8 cellular contexts compared by ENCODE assay signal in genomic region chr1:81414417-81415087, GRCh38.
DNase-seq lines count a peak whose midpoint lies in the region; ATAC-seq, FAIRE-seq and TF ChIP-seq lines count a peak whose summit lies in the region.

No MANE protein-coding gene starts in this region.

- peaks cover 41% of the 10 kb centered on the region for H3K4me1 ChIP-seq in GM23338 (ENCODE audit: insufficient read depth)
- H3K4me1 ChIP-seq in KMS-11 (ENCODE audit: low read depth, poor library complexity, severe bottlenecking), result no peaks in the 10 kb centered on the region
- no peaks in the 10 kb centered on the region for H3K4me1 ChIP-seq in keratinocyte (ENCODE audit: control insufficient read depth, extremely low read depth, insufficient read depth, low read length)
- peaks cover 0 to 9% of the 10 kb centered on the region in 2 donors for H3K4me1 ChIP-seq in thyroid gland

- no peaks in the 10 kb centered on the region for H3K79me2 ChIP-seq in GM23338 (replicated peaks; ENCODE audit: insufficient read depth)
- no peaks in the 10 kb centered on the region for H3K79me2 ChIP-seq in KMS-11 (ENCODE audit: insufficient read depth, low read depth)
- H3K79me2 ChIP-seq in keratinocyte (ENCODE audit: control insufficient read depth, insufficient read depth, low read length), result no peaks in the 10 kb centered on the region

- H3K4me3 Mint-ChIP-seq in activated CD4-positive, alpha-beta T cell treated with anti-CD3 and anti-CD28 coated beads, Interleukin-2, amount 10 ng/mL, durations not matched to agents 24 days and 14 days, result no peak overlapping the region
- H3K4me3 Mint-ChIP-seq in GM23338, result no peak overlapping the region; the same call in 2 of the 3 replicates
- no peak overlapping the region for H3K4me3 Mint-ChIP-seq in brain

- no peaks in the 10 kb centered on the region for H3K9me3 Mint-ChIP-seq in activated CD4-positive, alpha-beta T cell treated with anti-CD3 and anti-CD28 coated beads, Interleukin-2, amount 10 ng/mL, durations not matched to agents 24 days and 14 days
- H3K9me3 Mint-ChIP-seq in GM23338 (no peaks in the 10 kb centered on the region), brain (no peaks in the 10 kb centered on the region)

- no peaks in the 10 kb centered on the region for H3K36me3 ChIP-seq in GM23338 (ENCODE audit: insufficient read depth)
- H3K36me3 ChIP-seq in KMS-11 (ENCODE audit: insufficient read depth), result no peaks in the 10 kb centered on the region
- H3K36me3 ChIP-seq in keratinocyte (ENCODE audit: control insufficient read depth in 2 of 2, extremely low read depth in 1 of 2, insufficient read depth in 2 of 2, low read length in 2 of 2), result no peaks in the 10 kb centered on the region
- H3K36me3 ChIP-seq in thyroid gland, result no peaks in the 10 kb centered on the region

- no peak for FAIRE-seq in keratinocyte (lab: Jason Lieb, UNC)

- H3K9me3 ChIP-seq in keratinocyte (ENCODE audit: control insufficient read depth, low read depth, low read length) (no peaks in the 10 kb centered on the region), thyroid gland (no peaks in the 10 kb centered on the region)

- no peaks in the 10 kb centered on the region for H3K9me2 ChIP-seq in GM23338 (ENCODE audit: insufficient read depth)

- H3K9ac ChIP-seq in KMS-11, result no peak overlapping the region
- no peak overlapping the region for H3K9ac ChIP-seq in keratinocyte (ENCODE audit: control insufficient read depth, extremely low read depth, insufficient read depth, low read length)

- dilution Hi-C loops in keratinocyte (cut with MboI; ENCODE audit: extremely low pct_ligation_motif_present, low sequenced_read_pairs), result no loop called here

- no peaks in the 10 kb centered on the region for H3K27me3 Mint-ChIP-seq in activated CD4-positive, alpha-beta T cell treated with anti-CD3 and anti-CD28 coated beads, Interleukin-2, amount 10 ng/mL, durations not matched to agents 24 days and 14 days
- H3K27me3 Mint-ChIP-seq in GM23338 (ENCODE audit: insufficient read depth, low read depth, poor library complexity), result no peaks in the 10 kb centered on the region
- peaks cover 2% of the 10 kb centered on the region for H3K27me3 Mint-ChIP-seq in brain

- H3F3A ChIP-seq in GM23338 (replicated peaks; ENCODE audit: low read depth), result no peaks in the 10 kb centered on the region

- peaks cover 3% of the 10 kb centered on the region for H3K4me1 Mint-ChIP-seq in activated CD4-positive, alpha-beta T cell treated with anti-CD3 and anti-CD28 coated beads, Interleukin-2, amount 10 ng/mL, durations not matched to agents 24 days and 14 days
- H3K4me1 Mint-ChIP-seq in GM23338, result peaks cover 49% of the 10 kb centered on the region
- H3K4me1 Mint-ChIP-seq in brain, result peaks cover 26% of the 10 kb centered on the region

- peak; percentile 96 to 99 for TF ChIP-seq CTCF in GM23338 (conservative IDR thresholded peaks at IDR 0.05; ENCODE audit: low read depth in 2 of 2)
- 0 out of 2 replicates have a peak, but pooled peaks have one; percentile 17 for TF ChIP-seq CTCF in KMS-11 (conservative IDR thresholded peaks at IDR 0.05; ENCODE audit: low read depth, low read length)
- peak; percentile 50 to 80 for TF ChIP-seq CTCF in brain (conservative IDR thresholded peaks at IDR 0.05)
- peak; percentile 56 to 82 (median 59) for TF ChIP-seq CTCF in keratinocyte (optimal IDR thresholded peaks at IDR 0.05 in 1 of 3, IDR thresholded peaks at IDR 0.05 in 1 of 3, conservative IDR thresholded peaks at IDR 0.05 in 1 of 3; ENCODE audit: extremely low read depth in 1 of 3, insufficient read depth in 2 of 3, low read length in 3 of 3)
- TF ChIP-seq CTCF in thyroid gland (IDR thresholded peaks at IDR 0.05), result peak; percentile 50 to 90 (median 84)

- no peak overlapping the region; the same call in 1 of the 2 replicates for H2AFZ ChIP-seq in GM23338
- H2AFZ ChIP-seq in KMS-11 (ENCODE audit: low read depth), result no peak overlapping the region
- H2AFZ ChIP-seq in keratinocyte (ENCODE audit: control insufficient read depth, low read length), result no peak overlapping the region

- no peaks in the 10 kb centered on the region for H3K9me1 ChIP-seq in keratinocyte (ENCODE audit: control insufficient read depth, extremely low read depth, insufficient read depth, low read length)

- no peak overlapping the region for H3K27ac Mint-ChIP-seq in activated CD4-positive, alpha-beta T cell treated with anti-CD3 and anti-CD28 coated beads, Interleukin-2, amount 10 ng/mL, durations not matched to agents 24 days and 14 days
- no peak overlapping the region; the same call in 1 of the 2 replicates for H3K27ac Mint-ChIP-seq in GM23338
- peak overlapping the region in 3 of 5 experiments; percentile 14 to 56 (median 20) for H3K27ac Mint-ChIP-seq in brain

- H3K27ac ChIP-seq in GM23338 (ENCODE audit: low read depth) (peak overlapping the region; percentile 74; the same call in 1 of the 2 replicates), KMS-11 (no peak overlapping the region), keratinocyte (ENCODE audit: control insufficient read depth, insufficient read depth, low read length) (no peak overlapping the region), thyroid gland (peak overlapping the region in 1 of 3 donors; percentile 1)

- intact Hi-C loops in activated CD4-positive, alpha-beta T cell treated with anti-CD3 and anti-CD28 coated beads, Interleukin-2, amount 10 ng/mL, durations not matched to agents 24 days and 14 days (cut with micrococcal nuclease), result no loop called here
- intact Hi-C loops in thyroid gland (cut with DNase I), result loop anchor here (10.0 kb wide), 1 partner anchor 110 kb away; no protein-coding TSS in a partner anchor

- H3K4me2 ChIP-seq in GM23338 (peak overlapping the region; percentile 20; the same call in 1 of the 2 replicates), KMS-11 (no peak overlapping the region), keratinocyte (ENCODE audit: control insufficient read depth, extremely low read depth, insufficient read depth, low read depth, low read length) (no peak overlapping the region)

- H4K20me1 ChIP-seq in GM23338 (replicated peaks; ENCODE audit: insufficient read depth), result no peaks in the 10 kb centered on the region
- no peaks in the 10 kb centered on the region for H4K20me1 ChIP-seq in KMS-11 (ENCODE audit: insufficient read depth)
- H4K20me1 ChIP-seq in keratinocyte (ENCODE audit: control insufficient read depth, extremely low read depth, insufficient read depth, low read length), result no peaks in the 10 kb centered on the region

- no peaks in the 10 kb centered on the region for H3K36me3 Mint-ChIP-seq in activated CD4-positive, alpha-beta T cell treated with anti-CD3 and anti-CD28 coated beads, Interleukin-2, amount 10 ng/mL, durations not matched to agents 24 days and 14 days (ENCODE audit: low read depth)
- H3K36me3 Mint-ChIP-seq in GM23338 (ENCODE audit: low read depth), result no peaks in the 10 kb centered on the region
- no peaks in the 10 kb centered on the region for H3K36me3 Mint-ChIP-seq in brain

- TF ChIP-seq POLR2A in thyroid gland (IDR thresholded peaks at IDR 0.05), result no peak

- DNase-seq in activated CD4-positive, alpha-beta T cell treated with anti-CD3 and anti-CD28 coated beads, Interleukin-2, amount 10 ng/mL, durations not matched to agents 24 days and 14 days, result peak; percentile 67
- no peak for DNase-seq in activated CD4-positive, alpha-beta T cell treated with anti-CD3 and anti-CD28 coated beads, Interleukin-2, amount 50 U/mL, for 1 hour
- peak; percentile 83 for DNase-seq in GM23338 (ENCODE audit: low spot score)
- no peak for DNase-seq in keratinocyte (ENCODE audit: low read depth, low spot score)
- peak; percentile 71 to 81 for DNase-seq in thyroid gland
- DNase-seq in hippocampal formation (lab: John Stamatoyannopoulos, UW), result no peak

- peak; percentile 97 for ATAC-seq in GM23338

- H3K4me3 ChIP-seq in GM23338 (no peak overlapping the region), KMS-11 (IDR thresholded peaks at IDR 0.05; ENCODE audit: insufficient read depth, low read depth, low read length) (no peak overlapping the region), keratinocyte (ENCODE audit: control insufficient read depth in 2 of 3, extremely low read depth in 1 of 3, insufficient read depth in 2 of 3, low read depth in 1 of 3, low read length in 3 of 3) (no peak overlapping the region), thyroid gland (replicated peaks in 1 of 3) (no peak overlapping the region)

- WGBS in thyroid gland, 2 donors, result 25 to 27% methylated on average over 13 of the region's 13 CpGs

- H3K27me3 ChIP-seq in GM23338 (ENCODE audit: insufficient read depth) (no peaks in the 10 kb centered on the region), KMS-11 (ENCODE audit: insufficient read depth, low read depth) (no peaks in the 10 kb centered on the region), keratinocyte (ENCODE audit: control insufficient read depth, extremely low read depth, insufficient read depth, low read length) (no peaks in the 10 kb centered on the region), thyroid gland (no peaks in the 10 kb centered on the region)

TF ChIP-seq in GM23338, 12 proteins besides CTCF, POLR2A, EP300 and RAD21 (continues in another document):
- no peak for TF ChIP-seq POLR2AphosphoS5 (IDR thresholded peaks at IDR 0.05; ENCODE audit: low read depth)
- TF ChIP-seq REST (IDR thresholded peaks at IDR 0.05; ENCODE audit: unreplicated experiment), result no peak
- 0 out of 2 replicates have a peak, but pooled peaks have one; percentile 36 for TF ChIP-seq NANOG (IDR thresholded peaks at IDR 0.05; ENCODE audit: borderline replicate concordance)

Comparison
In these comparisons a context has a peak if more than half of its experiments do, and no peak if none do; other contexts are left out.
1. DNase-seq: peak in activated CD4-positive, alpha-beta T cell treated with anti-CD3 and anti-CD28 coated beads, Interleukin-2, amount 10 ng/mL, durations not matched to agents 24 days and 14 days (single experiment), GM23338 (single experiment) and thyroid gland (2 of 2); none in activated CD4-positive, alpha-beta T cell treated with anti-CD3 and anti-CD28 coated beads, Interleukin-2, amount 50 U/mL, for 1 hour (single experiment), keratinocyte (single experiment) and hippocampal formation (0 of 2).
2. H3K27ac Mint-ChIP-seq: peak in brain (3 of 5); none in activated CD4-positive, alpha-beta T cell treated with anti-CD3 and anti-CD28 coated beads, Interleukin-2, amount 10 ng/mL, durations not matched to agents 24 days and 14 days (single experiment) and GM23338 (single experiment).
3. CTCF ChIP-seq: peak in every context shown above with its lines; median percentile 98 in GM23338; 84 in thyroid gland; 65 in brain; 59 in keratinocyte; 17 in KMS-11.